ENCODE assay signal across 1 cellular context in genomic region chr17:81924557-81925532, GRCh38.
A peak's percentile ranks its signal among the peaks of the same experiment; 100 is the strongest.
TF ChIP-seq lines count a peak whose summit lies in the region.

No MANE protein-coding gene starts in this region.

TF ChIP-seq in K562, 482 proteins besides CTCF, POLR2A, EP300 and RAD21:
- TF ChIP-seq KAT2B (IDR thresholded peaks at IDR 0.05; ENCODE audit: low read depth, low read length) (no peak), CTBP1 (IDR thresholded peaks at IDR 0.05; ENCODE audit: borderline replicate concordance) (no peak), KAT7 (CRISPR knock-in tag; IDR thresholded peaks at IDR 0.05; ENCODE audit: borderline replicate concordance) (0 out of 2 replicates have a peak, but pooled peaks have one; percentile 27), PML (IDR thresholded peaks at IDR 0.05; ENCODE audit: low read length) (no peak), ZNF592 (IDR thresholded peaks at IDR 0.05) (0 out of 2 replicates have a peak, but pooled peaks have one; percentile 27), EHMT2 (IDR thresholded peaks at IDR 0.05) (no peak), TGIF2 (CRISPR knock-in tag; IDR thresholded peaks at IDR 0.05) (no peak), C11orf30 (IDR thresholded peaks at IDR 0.05; ENCODE audit: low read depth) (peak; percentile 92), MNT (conservative IDR thresholded peaks at IDR 0.05) (0 out of 4 replicates have a peak, but pooled peaks of 1 of the 2 experiments have one; percentile 25), NRF1 (conservative IDR thresholded peaks at IDR 0.05 in 1 of 2, IDR thresholded peaks at IDR 0.05 in 1 of 2) (peak; percentile 59 to 63), POLR2G (IDR thresholded peaks at IDR 0.05; ENCODE audit: low read depth, low read length) (peak; percentile 46; the same call in 1 of the 2 replicates), DDX20 (tag; IDR thresholded peaks at IDR 0.05; ENCODE audit: low read depth) (no peak), MAFF (IDR thresholded peaks at IDR 0.05; ENCODE audit: low read length) (peak; percentile 60), NR2F6 (CRISPR knock-in tag; IDR thresholded peaks at IDR 0.05) (no peak), RERE (CRISPR knock-in tag; IDR thresholded peaks at IDR 0.05; ENCODE audit: borderline replicate concordance) (no peak), CXXC5 (CRISPR knock-in tag; IDR thresholded peaks at IDR 0.05) (peak; percentile 50; the same call in 1 of the 2 replicates), POLR2AphosphoS5 (IDR thresholded peaks at IDR 0.05; ENCODE audit: control insufficient read depth, insufficient read depth, low read depth, low read length) (0 out of 2 replicates have a peak, but pooled peaks have one; percentile 11), CHD2 (IDR thresholded peaks at IDR 0.05; ENCODE audit: low read depth, low read length) (peak; percentile 59; the same call in 1 of the 2 replicates), ZNF282 (CRISPR knock-in tag; IDR thresholded peaks at IDR 0.05) (0 out of 2 replicates have a peak, but pooled peaks have one; percentile 44), MYC (IDR thresholded peaks at IDR 0.05; ENCODE audit: low read depth, low read length) (peak; percentile 25; the same call in 1 of the 2 replicates), MYC (CRISPR knock-in tag; IDR thresholded peaks at IDR 0.05; ENCODE audit: borderline replicate concordance, low read depth) (no peak), BCL6 (CRISPR knock-in tag; IDR thresholded peaks at IDR 0.05) (no peak), ZNF324 (CRISPR knock-in tag; IDR thresholded peaks at IDR 0.05) (no peak), ZNF263 (CRISPR knock-in tag; IDR thresholded peaks at IDR 0.05; ENCODE audit: borderline replicate concordance) (no peak), SNRNP70 (optimal IDR thresholded peaks at IDR 0.05; ENCODE audit: low read depth, low read length) (no peak), ZC3H4 (CRISPR knock-in tag; IDR thresholded peaks at IDR 0.05; ENCODE audit: borderline replicate concordance) (0 out of 2 replicates have a peak, but pooled peaks have one; percentile 30), ZNF316 (IDR thresholded peaks at IDR 0.05) (peak; percentile 96), TEAD1 (CRISPR knock-in tag; IDR thresholded peaks at IDR 0.05) (0 out of 4 replicates have a peak, but pooled peaks of 1 of the 2 experiments have one; percentile 5), SAFB2 (IDR thresholded peaks at IDR 0.05; ENCODE audit: borderline replicate concordance, low read depth, low read length, severe bottlenecking) (no peak), SP1 (CRISPR knock-in tag; IDR thresholded peaks at IDR 0.05) (0 out of 2 replicates have a peak, but pooled peaks have one; percentile 4), RBFOX2 (IDR thresholded peaks at IDR 0.05; ENCODE audit: low read depth, low read length) (0 out of 2 replicates have a peak, but pooled peaks have one; percentile 45), TFAP4 (CRISPR knock-in tag; IDR thresholded peaks at IDR 0.05; ENCODE audit: borderline replicate concordance) (peak; percentile 29; the same call in 1 of the 2 replicates), MAFK (IDR thresholded peaks at IDR 0.05; ENCODE audit: low read length) (peak; percentile 71), ZFX (CRISPR knock-in tag; IDR thresholded peaks at IDR 0.05) (0 out of 2 replicates have a peak, but pooled peaks have one; percentile 29), E2F5 (CRISPR knock-in tag; IDR thresholded peaks at IDR 0.05) (no peak)
- TF ChIP-seq, protein P1, sequence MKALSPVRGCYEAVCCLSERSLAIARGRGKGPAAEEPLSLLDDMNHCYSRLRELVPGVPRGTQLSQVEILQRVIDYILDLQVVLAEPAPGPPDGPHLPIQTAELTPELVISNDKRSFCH (CRISPR knock-in tag; IDR thresholded peaks at IDR 0.05), result no peak
- TF ChIP-seq, protein P1 (tag; IDR thresholded peaks at IDR 0.05), result no peak
- TF ChIP-seq, protein P2, sequence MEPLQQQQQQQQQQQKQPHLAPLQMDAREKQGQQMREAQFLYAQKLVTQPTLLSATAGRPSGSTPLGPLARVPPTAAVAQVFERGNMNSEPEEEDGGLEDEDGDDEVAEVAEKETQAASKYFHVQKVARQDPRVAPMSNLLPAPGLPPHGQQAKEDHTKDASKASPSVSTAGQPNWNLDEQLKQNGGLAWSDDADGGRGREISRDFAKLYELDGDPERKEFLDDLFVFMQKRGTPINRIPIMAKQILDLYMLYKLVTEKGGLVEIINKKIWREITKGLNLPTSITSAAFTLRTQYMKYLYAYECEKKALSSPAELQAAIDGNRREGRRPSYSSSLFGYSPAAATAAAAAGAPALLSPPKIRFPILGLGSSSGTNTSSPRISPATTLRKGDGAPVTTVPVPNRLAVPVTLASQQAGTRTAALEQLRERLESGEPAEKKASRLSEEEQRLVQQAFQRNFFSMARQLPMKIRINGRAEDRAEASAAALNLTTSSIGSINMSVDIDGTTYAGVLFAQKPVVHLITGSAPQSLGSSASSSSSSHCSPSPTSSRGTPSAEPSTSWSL (CRISPR knock-in tag; IDR thresholded peaks at IDR 0.05; ENCODE audit: borderline replicate concordance), result no peak
